18 cellular contexts compared by ENCODE assay signal in genomic region chr22:40660725-40661124, GRCh38. TPM values are rescaled to one million over a fixed set of nuclear protein-coding genes. Genes with fewer than 3 reads are reported as not detected.
"Had no signal": no experiment of that assay in that cellular context is flagged by ENCODE, and none has a peak within 500 bp of the region (broad histone marks: within the 10 kb centered on the region; RNA-seq: fewer than 3 reads in every experiment).

No MANE protein-coding gene starts in this region.

- H3K27ac Mint-ChIP-seq: effector memory CD8-positive, alpha-beta T cell; stimulated activated naive CD8-positive, alpha-beta T cell treated with anti-CD3 and anti-CD28 coated beads, Interleukin-15, Interleukin-2, amounts not matched to agents 100 ng/mL and 50 ng/mL, for 24 hours had no signal

- DNase-seq: activated CD4-positive, alpha-beta T cell treated with anti-CD3 and anti-CD28 coated beads for 1 hour; activated CD4-positive, alpha-beta T cell treated with anti-CD3 and anti-CD28 coated beads, Interleukin-2, amount 50 U/mL, for 4 hours; activated naive CD4-positive, alpha-beta T cell; activated T-cell treated with anti-CD3 and anti-CD28 coated beads for 4 hours; aorta; dermis blood vessel endothelial cell; effector memory CD8-positive, alpha-beta T cell; foreskin keratinocyte; kidney glomerular epithelial cell; left ventricle myocardium superior; psoas muscle; right lobe of liver; T1000; trophoblast cell had no signal

- H3K9me3 ChIP-seq: breast epithelium, psoas muscle, right lobe of liver, suprapubic skin had no signal

- H3K4me3 Mint-ChIP-seq: effector memory CD8-positive, alpha-beta T cell; nephron; stimulated activated naive CD8-positive, alpha-beta T cell treated with anti-CD3 and anti-CD28 coated beads, Interleukin-15, Interleukin-2, amounts not matched to agents 100 ng/mL and 50 ng/mL, for 24 hours had no signal

- H3K9me3 Mint-ChIP-seq: effector memory CD8-positive, alpha-beta T cell; nephron; stimulated activated naive CD8-positive, alpha-beta T cell treated with anti-CD3 and anti-CD28 coated beads, Interleukin-15, Interleukin-2, amounts not matched to agents 100 ng/mL and 50 ng/mL, for 24 hours had no signal

- H3K27me3 ChIP-seq: breast epithelium, foreskin keratinocyte, right lobe of liver, suprapubic skin had no signal

- H3K27ac ChIP-seq: breast epithelium, foreskin keratinocyte, psoas muscle, right lobe of liver, suprapubic skin had no signal

- H3K4me3 ChIP-seq: breast epithelium, psoas muscle, right lobe of liver, suprapubic skin had no signal

- ATAC-seq: effector memory CD8-positive, alpha-beta T cell; foreskin keratinocyte; left ventricle myocardium superior; psoas muscle; right lobe of liver had no signal

- H3K36me3 ChIP-seq: breast epithelium, right lobe of liver, suprapubic skin had no signal

- H3K27me3 Mint-ChIP-seq: stimulated activated naive CD8-positive, alpha-beta T cell treated with anti-CD3 and anti-CD28 coated beads, Interleukin-15, Interleukin-2, amounts not matched to agents 100 ng/mL and 50 ng/mL, for 24 hours had no signal

- H3K4me1 ChIP-seq: breast epithelium, foreskin keratinocyte, right lobe of liver had no signal

RNA-seq across cellular contexts. Expression of gene MCHR1, which starts 18.6 kb away (rescaled TPM):
- polyA plus RNA-seq: aorta had no signal
